13 cellular contexts compared by ENCODE assay signal in the genomic region with DNA sequence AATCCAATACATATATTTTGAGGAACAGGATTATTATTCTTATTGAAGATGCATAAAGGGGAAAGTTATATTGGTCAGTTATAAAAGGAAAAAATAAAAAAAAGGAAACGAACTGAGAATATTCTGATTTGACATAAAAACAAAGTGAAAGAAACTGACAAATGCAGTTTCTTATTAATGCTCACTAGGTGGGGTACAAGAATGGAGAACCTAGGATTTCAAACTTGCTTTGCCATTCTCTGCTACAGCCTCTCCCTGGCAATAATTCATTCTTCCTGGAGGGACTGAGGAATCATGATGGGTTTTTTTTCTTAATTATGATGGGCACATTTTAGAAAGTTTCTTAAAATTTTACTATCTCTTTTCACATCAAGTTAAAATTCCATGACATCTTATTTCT.
DNase-seq lines count a peak whose midpoint lies in the region; ATAC-seq and TF ChIP-seq lines count a peak whose summit lies in the region.
"Had no signal": no experiment of that assay in that cellular context is flagged by ENCODE, and none has a peak within 500 bp of the region (broad histone marks: within the 10 kb centered on the region; RNA-seq: fewer than 3 reads in every experiment).

No MANE protein-coding gene starts in this region.

- no peak for ATAC-seq in CD8-positive, alpha-beta T cell

- peaks cover 19% of the 10 kb centered on the region for H3K4me1 ChIP-seq in OCI-LY3 (ENCODE audit: low read length)
- H3K4me1 ChIP-seq in CD8-positive, alpha-beta T cell (ENCODE audit: insufficient read depth, low read length) = no peaks in the 10 kb centered on the region

- intact Hi-C loops in CD8-positive, alpha-beta T cell (cut with DNase I, micrococcal nuclease) = no loop called here

- H3K27ac Mint-ChIP-seq in CD8-positive, alpha-beta T cell = no peak overlapping the region

- H3K9ac ChIP-seq in OCI-LY3 (ENCODE audit: low read length) = no peak overlapping the region

- TF ChIP-seq CTCF in OCI-LY3 (IDR thresholded peaks at IDR 0.05; ENCODE audit: low read depth, low read length) (peak; percentile 45), epithelial cell of proximal tubule (conservative IDR thresholded peaks at IDR 0.05; ENCODE audit: low read depth, low read length) (peak; percentile 29), GM10266 (IDR thresholded peaks at IDR 0.05; ENCODE audit: control insufficient read depth, insufficient read depth, low read depth, missing control alignments) (no peak)
- no peak for TF ChIP-seq CTCF in CD8-positive, alpha-beta T cell (IDR thresholded peaks at IDR 0.05)

- no peaks in the 10 kb centered on the region for H3K9me3 ChIP-seq in OCI-LY3 (ENCODE audit: insufficient read depth, low read length)
- no peaks in the 10 kb centered on the region for H3K9me3 ChIP-seq in CD8-positive, alpha-beta T cell (ENCODE audit: low read length)
- H3K9me3 ChIP-seq: ovary had no signal

- H3K79me2 ChIP-seq in OCI-LY3 (ENCODE audit: low read length) = no peaks in the 10 kb centered on the region

- DNase-seq in EL = peak; percentile 3
- no peak for DNase-seq in epithelial cell of proximal tubule (ENCODE audit: low read depth)
- DNase-seq in myocyte (ENCODE audit: low read depth) = peak; percentile 45
- no peak for DNase-seq in DMS53 treated with DMSO at 0.1 percent for 48 hours (lab: John Stamatoyannopoulos, UW; ENCODE audit: unreplicated experiment)
- no peak for DNase-seq in activated CD4-positive, alpha-beta T cell treated with anti-CD3 and anti-CD28 coated beads for 48 hours
- DNase-seq in CD8-positive, alpha-beta T cell = no peak
- DNase-seq in GM10266 (ENCODE audit: extremely low spot score) = no peak
- DNase-seq: amniotic stem cell, Calu3, islet precursor cell, NCI-H748 treated with DMSO at 0.1 percent for 48 hours, ovary had no signal

- CTCF ChIA-PET in CD8-positive, alpha-beta T cell (lab: Charles Lee) = no interaction called here

- no peak overlapping the region for H3K4me3 Mint-ChIP-seq in CD8-positive, alpha-beta T cell

- no peaks in the 10 kb centered on the region for H3K27me3 ChIP-seq in OCI-LY3 (ENCODE audit: low read depth, low read length)
- H3K27me3 ChIP-seq in CD8-positive, alpha-beta T cell (ENCODE audit: insufficient read depth, low read length) = no peaks in the 10 kb centered on the region
- H3K27me3 ChIP-seq: ovary had no signal

- H3K4me2 ChIP-seq in OCI-LY3 (ENCODE audit: low read length) = peak overlapping the region; percentile 35

- H3K36me3 ChIP-seq in OCI-LY3 (replicated peaks; ENCODE audit: low read depth, low read length) = no peaks in the 10 kb centered on the region
- H3K36me3 ChIP-seq in CD8-positive, alpha-beta T cell (ENCODE audit: insufficient read depth, low read length) = no peaks in the 10 kb centered on the region
- H3K36me3 ChIP-seq: ovary had no signal

- H2AFZ ChIP-seq in OCI-LY3 (ENCODE audit: low read depth, low read length) = no peak overlapping the region

- no peaks in the 10 kb centered on the region for H3K4me1 Mint-ChIP-seq in CD8-positive, alpha-beta T cell (ENCODE audit: low read depth)

- POLR2A ChIA-PET in CD8-positive, alpha-beta T cell (lab: Charles Lee) = no interaction called here

- H3K27ac ChIP-seq in OCI-LY3 (ENCODE audit: low read length) = no peak overlapping the region
- H3K27ac ChIP-seq in CD8-positive, alpha-beta T cell (ENCODE audit: low read depth, low read length) = no peak overlapping the region
- H3K27ac ChIP-seq: ovary had no signal

- H3K36me3 Mint-ChIP-seq in CD8-positive, alpha-beta T cell = no peaks in the 10 kb centered on the region

- H3K4me3 ChIP-seq in OCI-LY3 (ENCODE audit: low read length) (peak overlapping the region; percentile 17; the same call in 1 of the 2 replicates), epithelial cell of proximal tubule (ENCODE audit: low read depth, low read length) (no peak overlapping the region)
- H3K4me3 ChIP-seq in CD8-positive, alpha-beta T cell (ENCODE audit: low read depth, low read length) = no peak overlapping the region
- H3K4me3 ChIP-seq: ovary had no signal

- no peaks in the 10 kb centered on the region for H4K20me1 ChIP-seq in OCI-LY3 (ENCODE audit: insufficient read depth, low read length)

- H3K9me3 Mint-ChIP-seq in CD8-positive, alpha-beta T cell = no peaks in the 10 kb centered on the region

- no peaks in the 10 kb centered on the region for H3K27me3 Mint-ChIP-seq in CD8-positive, alpha-beta T cell (ENCODE audit: low read depth)

Comparison
In these comparisons a context has a peak if more than half of its experiments do, and no peak if none do; other contexts are left out.
1. DNase-seq: peak in EL (single experiment) and myocyte (single experiment); none in epithelial cell of proximal tubule (single experiment), DMS53 treated with DMSO at 0.1 percent for 48 hours (single experiment), activated CD4-positive, alpha-beta T cell treated with anti-CD3 and anti-CD28 coated beads for 48 hours (single experiment), CD8-positive, alpha-beta T cell (0 of 7) and GM10266 (single experiment).
2. CTCF ChIP-seq: peak in OCI-LY3 (single experiment) and epithelial cell of proximal tubule (single experiment); none in CD8-positive, alpha-beta T cell (single experiment) and GM10266 (single experiment).